In genomic region chr12:109433618-109434017, GRCh38 we compare ENCODE assay signal across 1 cellular context.
TF ChIP-seq lines count a peak whose summit lies in the region.

No MANE protein-coding gene starts in this region.

TF ChIP-seq in WTC11, 78 proteins besides CTCF, POLR2A, EP300 and RAD21:
- TF ChIP-seq CREM (CRISPR knock-in tag; IDR thresholded peaks at IDR 0.05): no peak
- TF ChIP-seq ZBTB21 (CRISPR knock-in tag; IDR thresholded peaks at IDR 0.05; ENCODE audit: borderline replicate concordance): no peak
- TF ChIP-seq NR1H2 (CRISPR knock-in tag; IDR thresholded peaks at IDR 0.05): no peak
- no peak for TF ChIP-seq ELF4 (CRISPR knock-in tag; IDR thresholded peaks at IDR 0.05; ENCODE audit: low read depth)
- TF ChIP-seq, protein P1, sequence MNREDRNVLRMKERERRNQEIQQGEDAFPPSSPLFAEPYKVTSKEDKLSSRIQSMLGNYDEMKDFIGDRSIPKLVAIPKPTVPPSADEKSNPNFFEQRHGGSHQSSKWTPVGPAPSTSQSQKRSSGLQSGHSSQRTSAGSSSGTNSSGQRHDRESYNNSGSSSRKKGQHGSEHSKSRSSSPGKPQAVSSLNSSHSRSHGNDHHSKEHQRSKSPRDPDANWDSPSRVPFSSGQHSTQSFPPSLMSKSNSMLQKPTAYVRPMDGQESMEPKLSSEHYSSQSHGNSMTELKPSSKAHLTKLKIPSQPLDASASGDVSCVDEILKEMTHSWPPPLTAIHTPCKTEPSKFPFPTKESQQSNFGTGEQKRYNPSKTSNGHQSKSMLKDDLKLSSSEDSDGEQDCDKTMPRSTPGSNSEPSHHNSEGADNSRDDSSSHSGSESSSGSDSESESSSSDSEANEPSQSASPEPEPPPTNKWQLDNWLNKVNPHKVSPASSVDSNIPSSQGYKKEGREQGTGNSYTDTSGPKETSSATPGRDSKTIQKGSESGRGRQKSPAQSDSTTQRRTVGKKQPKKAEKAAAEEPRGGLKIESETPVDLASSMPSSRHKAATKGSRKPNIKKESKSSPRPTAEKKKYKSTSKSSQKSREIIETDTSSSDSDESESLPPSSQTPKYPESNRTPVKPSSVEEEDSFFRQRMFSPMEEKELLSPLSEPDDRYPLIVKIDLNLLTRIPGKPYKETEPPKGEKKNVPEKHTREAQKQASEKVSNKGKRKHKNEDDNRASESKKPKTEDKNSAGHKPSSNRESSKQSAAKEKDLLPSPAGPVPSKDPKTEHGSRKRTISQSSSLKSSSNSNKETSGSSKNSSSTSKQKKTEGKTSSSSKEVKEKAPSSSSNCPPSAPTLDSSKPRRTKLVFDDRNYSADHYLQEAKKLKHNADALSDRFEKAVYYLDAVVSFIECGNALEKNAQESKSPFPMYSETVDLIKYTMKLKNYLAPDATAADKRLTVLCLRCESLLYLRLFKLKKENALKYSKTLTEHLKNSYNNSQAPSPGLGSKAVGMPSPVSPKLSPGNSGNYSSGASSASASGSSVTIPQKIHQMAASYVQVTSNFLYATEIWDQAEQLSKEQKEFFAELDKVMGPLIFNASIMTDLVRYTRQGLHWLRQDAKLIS (CRISPR knock-in tag; IDR thresholded peaks at IDR 0.05; ENCODE audit: borderline replicate concordance): no peak
- no peak for TF ChIP-seq GABPB1 (CRISPR knock-in tag; IDR thresholded peaks at IDR 0.05)
- TF ChIP-seq ZNF232 (CRISPR knock-in tag; IDR thresholded peaks at IDR 0.05): no peak
- no peak for TF ChIP-seq OVOL2 (CRISPR knock-in tag; IDR thresholded peaks at IDR 0.05; ENCODE audit: borderline replicate concordance)
- no peak for TF ChIP-seq GTF2I (CRISPR knock-in tag; conservative IDR thresholded peaks at IDR 0.05)
- no peak for TF ChIP-seq SMAD4 (CRISPR knock-in tag; IDR thresholded peaks at IDR 0.05)
- no peak for TF ChIP-seq ZNF138 (CRISPR knock-in tag; conservative IDR thresholded peaks at IDR 0.05)
- TF ChIP-seq, protein P2, sequence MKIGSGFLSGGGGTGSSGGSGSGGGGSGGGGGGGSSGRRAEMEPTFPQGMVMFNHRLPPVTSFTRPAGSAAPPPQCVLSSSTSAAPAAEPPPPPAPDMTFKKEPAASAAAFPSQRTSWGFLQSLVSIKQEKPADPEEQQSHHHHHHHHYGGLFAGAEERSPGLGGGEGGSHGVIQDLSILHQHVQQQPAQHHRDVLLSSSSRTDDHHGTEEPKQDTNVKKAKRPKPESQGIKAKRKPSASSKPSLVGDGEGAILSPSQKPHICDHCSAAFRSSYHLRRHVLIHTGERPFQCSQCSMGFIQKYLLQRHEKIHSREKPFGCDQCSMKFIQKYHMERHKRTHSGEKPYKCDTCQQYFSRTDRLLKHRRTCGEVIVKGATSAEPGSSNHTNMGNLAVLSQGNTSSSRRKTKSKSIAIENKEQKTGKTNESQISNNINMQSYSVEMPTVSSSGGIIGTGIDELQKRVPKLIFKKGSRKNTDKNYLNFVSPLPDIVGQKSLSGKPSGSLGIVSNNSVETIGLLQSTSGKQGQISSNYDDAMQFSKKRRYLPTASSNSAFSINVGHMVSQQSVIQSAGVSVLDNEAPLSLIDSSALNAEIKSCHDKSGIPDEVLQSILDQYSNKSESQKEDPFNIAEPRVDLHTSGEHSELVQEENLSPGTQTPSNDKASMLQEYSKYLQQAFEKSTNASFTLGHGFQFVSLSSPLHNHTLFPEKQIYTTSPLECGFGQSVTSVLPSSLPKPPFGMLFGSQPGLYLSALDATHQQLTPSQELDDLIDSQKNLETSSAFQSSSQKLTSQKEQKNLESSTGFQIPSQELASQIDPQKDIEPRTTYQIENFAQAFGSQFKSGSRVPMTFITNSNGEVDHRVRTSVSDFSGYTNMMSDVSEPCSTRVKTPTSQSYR (CRISPR knock-in tag; IDR thresholded peaks at IDR 0.05): no peak
- no peak for TF ChIP-seq TP53 (CRISPR knock-in tag; IDR thresholded peaks at IDR 0.05)
- TF ChIP-seq ZNF219 (CRISPR knock-in tag; IDR thresholded peaks at IDR 0.05; ENCODE audit: borderline replicate concordance): no peak
- no peak for TF ChIP-seq MAX (CRISPR knock-in tag; IDR thresholded peaks at IDR 0.05)
- TF ChIP-seq TEAD4 (CRISPR knock-in tag; IDR thresholded peaks at IDR 0.05): no peak
- no peak for TF ChIP-seq ZNF512 (CRISPR knock-in tag; IDR thresholded peaks at IDR 0.05; ENCODE audit: borderline replicate concordance)
- no peak for TF ChIP-seq PRDM15 (CRISPR knock-in tag; IDR thresholded peaks at IDR 0.05)
